11 cellular contexts compared by ENCODE assay signal in the genomic region with DNA sequence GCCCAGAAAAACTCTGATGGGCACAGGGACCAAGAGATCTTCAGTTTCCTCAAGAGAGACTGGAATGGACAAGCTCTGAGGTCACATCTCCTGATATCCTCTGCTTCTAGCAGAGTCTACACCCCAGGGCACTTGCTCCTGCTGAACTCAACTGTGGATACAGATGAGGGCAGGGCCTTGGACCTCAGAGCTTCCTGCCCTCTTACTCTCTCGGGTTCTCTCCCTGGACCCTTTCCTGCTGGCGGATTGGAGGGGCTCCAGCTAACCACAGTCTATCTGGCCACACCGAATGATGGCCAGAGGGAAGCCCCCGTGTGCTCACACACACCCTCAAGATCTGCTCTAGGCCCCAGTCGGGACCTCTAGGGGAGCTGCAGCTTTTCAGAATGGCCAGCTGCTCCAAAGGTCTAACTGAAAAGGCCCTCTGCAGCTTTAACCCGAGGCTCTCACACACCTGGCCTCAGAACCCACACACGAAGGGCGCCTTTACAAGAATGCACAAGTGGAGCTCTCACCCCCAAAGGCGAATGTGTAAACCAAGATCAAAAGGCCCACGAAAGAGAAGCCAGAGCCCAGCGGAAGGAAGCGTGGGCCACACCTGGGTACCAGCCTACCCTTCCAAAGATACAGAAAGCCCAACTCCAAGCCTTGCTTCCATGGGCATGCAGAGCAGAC.
DNase-seq lines count a peak whose midpoint lies in the region; ATAC-seq and TF ChIP-seq lines count a peak whose summit lies in the region.
"Had no signal": no experiment of that assay in that cellular context is flagged by ENCODE, and none has a peak within 500 bp of the region (broad histone marks: within the 10 kb centered on the region; RNA-seq: fewer than 3 reads in every experiment).

No MANE protein-coding gene starts in this region.

- H2BK12ac ChIP-seq in mesenchymal stem cell (ENCODE audit: low read length in 2 of 2) = no peak overlapping the region

- DNase-seq in left ventricle myocardium inferior = peak; percentile 15
- DNase-seq in cardiac septum (ENCODE audit: low spot score) = no peak
- DNase-seq in activated naive CD4-positive, alpha-beta T cell treated with anti-CD3 and anti-CD28 coated beads, Interleukin-2, amount 50 U/mL, for 16 hours = peak; percentile 32
- no peak for DNase-seq in mesenchymal stem cell
- no peak for DNase-seq in transverse colon
- no peak for DNase-seq in iPS-NIHi11 (ENCODE audit: low spot score)
- DNase-seq: foreskin melanocyte, NCI-H446 had no signal

- no peak overlapping the region for H2AK5ac ChIP-seq in mesenchymal stem cell (ENCODE audit: low read length, severe bottlenecking)

- no peaks in the 10 kb centered on the region for H3K9me3 ChIP-seq in left ventricle myocardium inferior (replicated peaks)
- H3K9me3 ChIP-seq in mesenchymal stem cell (ENCODE audit: control insufficient read depth, low read length) = no peaks in the 10 kb centered on the region
- H3K9me3 ChIP-seq in transverse colon = no peaks in the 10 kb centered on the region

- H3K9ac ChIP-seq in mesenchymal stem cell (ENCODE audit: low read length) = peak overlapping the region; percentile 77

- no peak overlapping the region for H2AFZ ChIP-seq in mesenchymal stem cell (ENCODE audit: low read depth, low read length)

- H2BK120ac ChIP-seq in mesenchymal stem cell (ENCODE audit: low read depth, low read length) = no peak overlapping the region

- H3K4ac ChIP-seq in mesenchymal stem cell (ENCODE audit: low read depth in 1 of 2, low read length in 2 of 2) = no peak overlapping the region

- no peak for TF ChIP-seq POLR2A in transverse colon (IDR thresholded peaks at IDR 0.05)

- H3K23ac ChIP-seq in mesenchymal stem cell (ENCODE audit: low read length in 2 of 2) = no peak overlapping the region

- no peak for TF ChIP-seq CTCF in left ventricle myocardium inferior (IDR thresholded peaks at IDR 0.05; ENCODE audit: borderline replicate concordance)
- no peak for TF ChIP-seq CTCF in transverse colon (IDR thresholded peaks at IDR 0.05)

- H2BK15ac ChIP-seq in mesenchymal stem cell (ENCODE audit: low read depth, poor library complexity, severe bottlenecking) = no peak overlapping the region

- peaks cover 100% of the 10 kb centered on the region for H3K4me1 ChIP-seq in left ventricle myocardium inferior
- peaks cover 4% of the 10 kb centered on the region for H3K4me1 ChIP-seq in mesenchymal stem cell (ENCODE audit: control insufficient read depth, insufficient read depth, low read depth, low read length)
- H3K4me1 ChIP-seq in transverse colon = peaks cover 6 to 66% (median 19%) of the 10 kb centered on the region in 4 donors

- H3K36me3 ChIP-seq in left ventricle myocardium inferior (peaks cover 21% of the 10 kb centered on the region), mesenchymal stem cell (ENCODE audit: control insufficient read depth in 1 of 2, insufficient read depth in 2 of 2, low read depth in 1 of 2, low read length in 2 of 2) (peaks cover 12 to 46% of the 10 kb centered on the region in 2 experiments), transverse colon (peaks cover 0 to 12% (median 6%) of the 10 kb centered on the region in 4 donors)

- H3K4me3 ChIP-seq in left ventricle myocardium inferior = no peak overlapping the region
- H3K4me3 ChIP-seq in mesenchymal stem cell (ENCODE audit: insufficient read depth in 1 of 2, low read depth in 1 of 2, low read length in 2 of 2) = no peak overlapping the region
- no peak overlapping the region for H3K4me3 ChIP-seq in transverse colon
- H3K4me3 ChIP-seq: K562 had no signal

- no peak for ATAC-seq in HG03432 (IDR thresholded peaks at IDR 0.05; ENCODE audit: unreplicated experiment)
- no peak for ATAC-seq in GM21390 (IDR thresholded peaks at IDR 0.05; ENCODE audit: unreplicated experiment)
- ATAC-seq: K562 had no signal

- no peaks in the 10 kb centered on the region for H3K27me3 ChIP-seq in left ventricle myocardium inferior (ENCODE audit: low read depth)
- no peaks in the 10 kb centered on the region for H3K27me3 ChIP-seq in mesenchymal stem cell (ENCODE audit: control insufficient read depth in 1 of 2, insufficient read depth in 1 of 2, low read length in 2 of 2)
- no peaks in the 10 kb centered on the region for H3K27me3 ChIP-seq in transverse colon

- peak overlapping the region; percentile 95 for H3K27ac ChIP-seq in left ventricle myocardium inferior (replicated peaks)
- H3K27ac ChIP-seq in mesenchymal stem cell (ENCODE audit: low read length, poor library complexity, severe bottlenecking) = no peak overlapping the region
- peak overlapping the region in 3 of 4 donors; percentile 19 to 41 (median 27) for H3K27ac ChIP-seq in transverse colon

- H3K79me1 ChIP-seq in mesenchymal stem cell (replicated peaks; ENCODE audit: low read length, poor library complexity, severe bottlenecking) = peaks cover 59% of the 10 kb centered on the region

- in situ Hi-C loops in transverse colon (cut with MboI; ENCODE audit: low pct_ligation_motif_present in 1 of 4, low pct_unique_long_range_greater_than_20kb in 1 of 4, low sequenced_read_pairs in 3 of 4) = no loop called here

- WGBS in mesenchymal stem cell = 96% methylated on average over 12 of the region's 12 CpGs
- WGBS in transverse colon (ENCODE audit: low coverage in 1 of 2), 2 donors = 83% methylated on average over 12 of the region's 12 CpGs; no CpG with 5 or more reads in 1 of the 2 donors

- H2BK5ac ChIP-seq in mesenchymal stem cell (ENCODE audit: low read depth, low read length, poor library complexity, severe bottlenecking) = no peak overlapping the region

- no peak overlapping the region for H4K91ac ChIP-seq in mesenchymal stem cell (ENCODE audit: low read length)

- no peak overlapping the region for H4K8ac ChIP-seq in mesenchymal stem cell (ENCODE audit: low read length)

- H3K18ac ChIP-seq in mesenchymal stem cell (ENCODE audit: low read depth in 1 of 2, low read length in 2 of 2) = no peak overlapping the region

- intact Hi-C loops in left ventricle myocardium inferior (cut with micrococcal nuclease) (no loop called here), cardiac septum (cut with DNase I) (no loop called here), transverse colon (cut with DNase I; ENCODE audit: low total_unique reads) (no loop called here)

- no peak for TF ChIP-seq EP300 in transverse colon (IDR thresholded peaks at IDR 0.05; ENCODE audit: low read depth)

- no peak overlapping the region for H3K4me2 ChIP-seq in mesenchymal stem cell (ENCODE audit: low read length, poor library complexity, severe bottlenecking)

- no peak overlapping the region for H3K14ac ChIP-seq in mesenchymal stem cell (ENCODE audit: low read length in 2 of 2)

Comparison
In these comparisons a context has a peak if more than half of its experiments do, and no peak if none do; other contexts are left out.
1. DNase-seq: peak in left ventricle myocardium inferior (single experiment) and activated naive CD4-positive, alpha-beta T cell treated with anti-CD3 and anti-CD28 coated beads, Interleukin-2, amount 50 U/mL, for 16 hours (single experiment); none in cardiac septum (single experiment), mesenchymal stem cell (single experiment), transverse colon (single experiment) and iPS-NIHi11 (single experiment).